Comparison of ENCODE assay signal across 8 cellular contexts in genomic region chr12:94872671-94873367, GRCh38.
DNase-seq lines count a peak whose midpoint lies in the region; ATAC-seq, FAIRE-seq and TF ChIP-seq lines count a peak whose summit lies in the region.

No MANE protein-coding gene starts in this region.

- no peaks in the 10 kb centered on the region for H3K79me2 ChIP-seq in HepG2 (ENCODE audit: insufficient read depth, low read length)

- H3K4me3 ChIP-seq in cardiac muscle cell (peak overlapping the region; percentile 34), HepG2 (replicated peaks in 1 of 3; ENCODE audit: insufficient read depth in 1 of 3, low read depth in 2 of 3, low read length in 3 of 3) (peak overlapping the region in 1 of 3 experiments; percentile 13; a peak in 1 of 6 replicates), vagina (peak overlapping the region; percentile 44 to 58)

- H3K9me3 ChIP-seq in cardiac muscle cell (ENCODE audit: low read depth) (no peaks in the 10 kb centered on the region), HepG2 (ENCODE audit: low read length) (no peaks in the 10 kb centered on the region), vagina (no peaks in the 10 kb centered on the region)

- intact Hi-C loops in Right ventricle myocardium superior (cut with DNase I) (no loop called here), activated B cell treated with CpG ODN at 0.5 μM for 24 hours (cut with micrococcal nuclease) (no loop called here), HepG2 (cut with micrococcal nuclease; ENCODE audit: unreplicated experiment) (loop anchor here (5.0 kb wide), 1 partner anchor 1614 kb away; the partner anchor contains the start of gene CFAP54), vagina (cut with DNase I) (no loop called here)

- TF ChIP-seq EP300 in HepG2 (IDR thresholded peaks at IDR 0.05; ENCODE audit: low read depth in 2 of 2, low read length in 2 of 2) = no peak
- no peak for TF ChIP-seq EP300 in HepG2 (CRISPR knock-in tag; IDR thresholded peaks at IDR 0.05; ENCODE audit: borderline replicate concordance)

- H3K4me3 Mint-ChIP-seq in activated B cell treated with CpG ODN at 0.5 μM for 24 hours = peak overlapping the region; percentile 73

- no peaks in the 10 kb centered on the region for H3K9me3 Mint-ChIP-seq in activated B cell treated with CpG ODN at 0.5 μM for 24 hours

- H3K36me3 ChIP-seq in cardiac muscle cell = no peaks in the 10 kb centered on the region
- H3K36me3 ChIP-seq in HepG2 (replicated peaks in 1 of 2; ENCODE audit: control insufficient read depth in 1 of 2, insufficient read depth in 2 of 2, low read length in 2 of 2) = no peaks in the 10 kb centered on the region
- no peaks in the 10 kb centered on the region for H3K36me3 ChIP-seq in vagina

- DNase-seq in cardiac muscle cell (ENCODE audit: low read depth in 1 of 2, low spot score in 1 of 2) = no peak
- DNase-seq in Right ventricle myocardium superior = no peak
- peak; percentile 42 for DNase-seq in activated B cell treated with CpG ODN at 0.5 μM for 24 hours
- no peak for DNase-seq in HepG2 (ENCODE audit: low spot score)
- DNase-seq in vagina (ENCODE audit: extremely low spot score in 2 of 2) = peak in 1 of 2 donors; percentile 56
- DNase-seq in dedifferentiated amniotic fluid mesenchymal stem cell (ENCODE audit: extremely low spot score) = no peak
- DNase-seq in activated naive CD4-positive, alpha-beta T cell treated with anti-CD3 and anti-CD28 coated beads, Interleukin-2, amount 50 U/mL, for 16 hours = no peak

- peak overlapping the region; percentile 58 for H3K4me2 ChIP-seq in HepG2 (ENCODE audit: low read depth, low read length)

- H3K27me3 Mint-ChIP-seq in activated B cell treated with CpG ODN at 0.5 μM for 24 hours = peaks cover 26% of the 10 kb centered on the region

- H3K4me1 ChIP-seq in cardiac muscle cell (ENCODE audit: low read depth) (no peaks in the 10 kb centered on the region), HepG2 (ENCODE audit: insufficient read depth, low read length) (no peaks in the 10 kb centered on the region), vagina (peaks cover 15% of the 10 kb centered on the region)

- CTCF ChIA-PET in activated B cell treated with CpG ODN at 0.5 μM for 24 hours (lab: Charles Lee) (interaction anchor here (0.6 to 4.6 kb wide), 7 partner anchors 7 to 326 kb away, joined by 3 to 62 read pairs (median 5); no protein-coding TSS in a partner anchor), HepG2 (lab: Yijun Ruan, JAX; ENCODE audit: low intra/inter-chr PET ratio, low total read pairs) (no interaction called here)

- no peak for FAIRE-seq in HepG2 (lab: Jason Lieb, UNC)

- TF ChIP-seq POLR2A in HepG2 (IDR thresholded peaks at IDR 0.05; ENCODE audit: insufficient read depth in 1 of 2, low read depth in 2 of 2, low read length in 2 of 2) (no peak), vagina (IDR thresholded peaks at IDR 0.05) (no peak)

- no TSS peak for BruUV-seq in HepG2 (replicated peaks; lab: Mats Ljungman, UMichigan)

- H3K27ac ChIP-seq in cardiac muscle cell (no peak overlapping the region), HepG2 (ENCODE audit: extremely low read length, insufficient read depth, low read length) (no peak overlapping the region), vagina (no peak overlapping the region)

- in situ Hi-C loops in HepG2 (cut with HindIII; ENCODE audit: extremely low pct_ligation_motif_present, low pct_unique_long_range_greater_than_20kb) = no loop called here

- no peak for ATAC-seq in Right ventricle myocardium superior (ENCODE audit: poor library complexity)
- peak; percentile 28 for ATAC-seq in HG02973 (IDR thresholded peaks at IDR 0.05; ENCODE audit: unreplicated experiment)
- ATAC-seq in activated B cell treated with CpG ODN at 0.5 μM for 24 hours (ENCODE audit: low read depth) = peak; percentile 12
- peak; percentile 42 for ATAC-seq in HepG2

- peaks cover 71% of the 10 kb centered on the region for H3K27me3 ChIP-seq in cardiac muscle cell
- peaks cover 3 to 43% of the 10 kb centered on the region in 2 experiments for H3K27me3 ChIP-seq in HepG2 (ENCODE audit: control insufficient read depth in 1 of 2, insufficient read depth in 2 of 2, low read length in 2 of 2)
- no peaks in the 10 kb centered on the region for H3K27me3 ChIP-seq in vagina

- H4K20me1 ChIP-seq in HepG2 (ENCODE audit: insufficient read depth, low read length) = no peaks in the 10 kb centered on the region; the same call in 1 of the 2 replicates

- TF ChIP-seq CTCF in cardiac muscle cell (IDR thresholded peaks at IDR 0.05; ENCODE audit: low read depth, low read length) = no peak
- TF ChIP-seq CTCF in activated B cell treated with CpG ODN at 0.5 μM for 24 hours (IDR thresholded peaks at IDR 0.05) = no peak
- no peak for TF ChIP-seq CTCF in HepG2 (CRISPR knock-in tag; IDR thresholded peaks at IDR 0.05)
- no peak for TF ChIP-seq CTCF in vagina (IDR thresholded peaks at IDR 0.05)

- H2AFZ ChIP-seq in HepG2 (ENCODE audit: low read length) = no peak overlapping the region

- TF ChIP-seq RAD21 in HepG2 (CRISPR knock-in tag; IDR thresholded peaks at IDR 0.05) = no peak

- peaks cover 42% of the 10 kb centered on the region for H3K4me1 Mint-ChIP-seq in activated B cell treated with CpG ODN at 0.5 μM for 24 hours

- H3K9ac ChIP-seq in HepG2 (ENCODE audit: insufficient read depth, low read depth, low read length) = no peak overlapping the region

- POLR2A ChIA-PET in activated B cell treated with CpG ODN at 0.5 μM for 24 hours (lab: Charles Lee) (interaction anchor here (1.0 to 4.1 kb wide), 5 partner anchors 42 to 152 kb away, joined by 3 to 44 read pairs (median 22); no protein-coding TSS in a partner anchor), HepG2 (lab: Yijun Ruan, JAX) (no interaction called here)

- 28% methylated on average over 9 of the region's 36 CpGs for WGBS in HepG2 (ENCODE audit: low lambda C conversion rate)

- H3K36me3 Mint-ChIP-seq in activated B cell treated with CpG ODN at 0.5 μM for 24 hours (ENCODE audit: low read depth) = no peaks in the 10 kb centered on the region

- H3K27ac Mint-ChIP-seq in activated B cell treated with CpG ODN at 0.5 μM for 24 hours = no peak overlapping the region

TF ChIP-seq in HepG2, 621 proteins besides CTCF, POLR2A, EP300 and RAD21:
- TF ChIP-seq ZNF44 (CRISPR knock-in tag; IDR thresholded peaks at IDR 0.05) (no peak), ZNF292 (CRISPR knock-in tag; IDR thresholded peaks at IDR 0.05; ENCODE audit: borderline replicate concordance, low read depth) (no peak), DRAP1 (CRISPR knock-in tag; IDR thresholded peaks at IDR 0.05) (no peak), NBN (conservative IDR thresholded peaks at IDR 0.05) (no peak), ZSCAN21 (CRISPR knock-in tag; IDR thresholded peaks at IDR 0.05; ENCODE audit: borderline replicate concordance) (no peak), ZNF335 (CRISPR knock-in tag; IDR thresholded peaks at IDR 0.05) (no peak), HCFC1 (IDR thresholded peaks at IDR 0.05; ENCODE audit: low read depth, low read length) (no peak), ZNF317 (CRISPR knock-in tag; IDR thresholded peaks at IDR 0.05) (no peak), NR2F2 (IDR thresholded peaks at IDR 0.05; ENCODE audit: borderline replicate concordance, low read depth) (no peak), ZFP1 (CRISPR knock-in tag; IDR thresholded peaks at IDR 0.05) (no peak), ZNF496 (CRISPR knock-in tag; IDR thresholded peaks at IDR 0.05; ENCODE audit: insufficient replicate concordance) (no peak), ZNF326 (CRISPR knock-in tag; IDR thresholded peaks at IDR 0.05; ENCODE audit: borderline replicate concordance) (no peak), HOXA5 (CRISPR knock-in tag; IDR thresholded peaks at IDR 0.05) (no peak), TBP (CRISPR knock-in tag; IDR thresholded peaks at IDR 0.05) (no peak), GMEB2 (CRISPR knock-in tag; IDR thresholded peaks at IDR 0.05; ENCODE audit: low read depth) (no peak), PHF20 (CRISPR knock-in tag; IDR thresholded peaks at IDR 0.05) (no peak), ZNF138 (CRISPR knock-in tag; IDR thresholded peaks at IDR 0.05; ENCODE audit: low read depth) (no peak), ZNF224 (CRISPR knock-in tag; IDR thresholded peaks at IDR 0.05) (no peak)
- TF ChIP-seq, protein P1, sequence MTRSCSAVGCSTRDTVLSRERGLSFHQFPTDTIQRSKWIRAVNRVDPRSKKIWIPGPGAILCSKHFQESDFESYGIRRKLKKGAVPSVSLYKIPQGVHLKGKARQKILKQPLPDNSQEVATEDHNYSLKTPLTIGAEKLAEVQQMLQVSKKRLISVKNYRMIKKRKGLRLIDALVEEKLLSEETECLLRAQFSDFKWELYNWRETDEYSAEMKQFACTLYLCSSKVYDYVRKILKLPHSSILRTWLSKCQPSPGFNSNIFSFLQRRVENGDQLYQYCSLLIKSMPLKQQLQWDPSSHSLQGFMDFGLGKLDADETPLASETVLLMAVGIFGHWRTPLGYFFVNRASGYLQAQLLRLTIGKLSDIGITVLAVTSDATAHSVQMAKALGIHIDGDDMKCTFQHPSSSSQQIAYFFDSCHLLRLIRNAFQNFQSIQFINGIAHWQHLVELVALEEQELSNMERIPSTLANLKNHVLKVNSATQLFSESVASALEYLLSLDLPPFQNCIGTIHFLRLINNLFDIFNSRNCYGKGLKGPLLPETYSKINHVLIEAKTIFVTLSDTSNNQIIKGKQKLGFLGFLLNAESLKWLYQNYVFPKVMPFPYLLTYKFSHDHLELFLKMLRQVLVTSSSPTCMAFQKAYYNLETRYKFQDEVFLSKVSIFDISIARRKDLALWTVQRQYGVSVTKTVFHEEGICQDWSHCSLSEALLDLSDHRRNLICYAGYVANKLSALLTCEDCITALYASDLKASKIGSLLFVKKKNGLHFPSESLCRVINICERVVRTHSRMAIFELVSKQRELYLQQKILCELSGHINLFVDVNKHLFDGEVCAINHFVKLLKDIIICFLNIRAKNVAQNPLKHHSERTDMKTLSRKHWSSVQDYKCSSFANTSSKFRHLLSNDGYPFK (CRISPR knock-in tag; IDR thresholded peaks at IDR 0.05; ENCODE audit: borderline replicate concordance) = no peak
